Comparison of ENCODE assay signal across 25 cellular contexts in genomic region chr6:142300302-142300701, GRCh38. TPM values are rescaled to one million over a fixed set of nuclear protein-coding genes. Genes with fewer than 3 reads are reported as not detected.
DNase-seq lines count a peak whose midpoint lies in the region; ATAC-seq and TF ChIP-seq lines count a peak whose summit lies in the region.
"Had no signal": no experiment of that assay in that cellular context is flagged by ENCODE, and none has a peak within 500 bp of the region (broad histone marks: within the 10 kb centered on the region; RNA-seq: fewer than 3 reads in every experiment).

No MANE protein-coding gene starts in this region.

- in situ Hi-C loops in mammary epithelial cell (cut with MboI; ENCODE audit: low sequenced_read_pairs in 2 of 2): no loop called here

- peak overlapping the region; percentile 89 for H2AFZ ChIP-seq in mammary epithelial cell (ENCODE audit: low read depth, low read length)

- H3K36me3 Mint-ChIP-seq in Caco-2 (ENCODE audit: insufficient read depth, unreplicated experiment) (peaks cover 5% of the 10 kb centered on the region), mesothelial cell of epicardium (no peaks in the 10 kb centered on the region)

- H3K27ac Mint-ChIP-seq in Caco-2 (ENCODE audit: unreplicated experiment) (peak overlapping the region; percentile 87), mesothelial cell of epicardium (peak overlapping the region; percentile 91)
- H3K27ac Mint-ChIP-seq: dendritic cell treated with granulocyte-macrophage colony-stimulating factor and Interleukin-4, amounts not matched to agents 40 ng/mL and 50 ng/mL, for 4 days; nephron progenitor cell; T-helper 2 cell treated with Interferon-gamma antibody and Interleukin-4, amounts not matched to agents 5 μg/mL and 100 μg/mL, for 36 hours had no signal

- intact Hi-C loops in Caco-2 (cut with micrococcal nuclease; ENCODE audit: unreplicated experiment): loop anchor here (2.0 kb wide), 1 partner anchor 144 kb away; no protein-coding TSS in a partner anchor
- intact Hi-C loops in mammary epithelial cell (cut with micrococcal nuclease): loop anchor here (2.0 kb wide), 2 partner anchors 76 to 154 kb away; partner anchors contain the start of genes NMBR and VTA1

- dilution Hi-C loops in mammary epithelial cell (cut with HindIII; ENCODE audit: low sequenced_read_pairs): no loop called here

- H3K4me3 ChIP-seq in Caco-2 (ENCODE audit: low read depth, low read length): peak overlapping the region; percentile 68
- H3K4me3 ChIP-seq in mammary epithelial cell (replicated peaks in 1 of 3; ENCODE audit: insufficient read depth in 1 of 3, low read depth in 2 of 3, low read length in 3 of 3): peak overlapping the region in 1 of 3 experiments; percentile 14
- H3K4me3 ChIP-seq: BLaER1 treated with 17β-estradiol and CSF1 and Interleukin-3, amounts not matched to agents 10 nM and 100 nM had no signal

- ATAC-seq in HG02642 (IDR thresholded peaks at IDR 0.05; ENCODE audit: poor library complexity, unreplicated experiment) (no peak), esophagus mucosa (no peak)
- ATAC-seq: activated T-cell treated with anti-CD3 and anti-CD28 coated beads, Interleukin-2, amount 50 U/mL, for 4 hours; left ventricle myocardium superior had no signal

- TF ChIP-seq CTCF in Caco-2 (IDR thresholded peaks at IDR 0.05; ENCODE audit: insufficient read depth in 1 of 2, low read depth in 1 of 2, low read length in 1 of 2, severe bottlenecking in 1 of 2, unreplicated experiment in 1 of 2) (no peak), mammary epithelial cell (conservative IDR thresholded peaks at IDR 0.05 in 1 of 2, IDR thresholded peaks at IDR 0.05 in 1 of 2; ENCODE audit: extremely low read depth in 1 of 2, insufficient read depth in 1 of 2, low read depth in 1 of 2, low read length in 2 of 2) (no peak), mesothelial cell of epicardium (IDR thresholded peaks at IDR 0.05; ENCODE audit: unreplicated experiment) (no peak)

- H3K9me3 Mint-ChIP-seq in Caco-2 (ENCODE audit: unreplicated experiment): peaks cover 3% of the 10 kb centered on the region
- peaks cover 8% of the 10 kb centered on the region for H3K9me3 Mint-ChIP-seq in mesothelial cell of epicardium
- H3K9me3 Mint-ChIP-seq: activated T-cell treated with anti-CD3 and anti-CD28 coated beads, Interleukin-2, amount 50 U/mL, for 4 hours; dendritic cell treated with granulocyte-macrophage colony-stimulating factor and Interleukin-4, amounts not matched to agents 40 ng/mL and 50 ng/mL, for 4 days; nephron progenitor cell; T-helper 2 cell treated with Interferon-gamma antibody and Interleukin-4, amounts not matched to agents 5 μg/mL and 100 μg/mL, for 36 hours had no signal

- H3K36me3 ChIP-seq in Caco-2 (ENCODE audit: control insufficient read depth, insufficient read depth, low read length): no peaks in the 10 kb centered on the region
- no peaks in the 10 kb centered on the region for H3K36me3 ChIP-seq in mammary epithelial cell (ENCODE audit: insufficient read depth, low read length)
- H3K36me3 ChIP-seq: BLaER1 treated with 17β-estradiol and CSF1 and Interleukin-3, amounts not matched to agents 10 nM and 100 nM; pancreas had no signal

- no peaks in the 10 kb centered on the region for H4K20me1 ChIP-seq in mammary epithelial cell (ENCODE audit: insufficient read depth, low read length)
- H4K20me1 ChIP-seq: BLaER1 treated with 17β-estradiol and CSF1 and Interleukin-3, amounts not matched to agents 10 nM and 100 nM had no signal

- CTCF ChIA-PET in Caco-2 (lab: Charles Lee): interaction anchor here (0.8 to 2.1 kb wide), 2 partner anchors 68 to 72 kb away, joined by 3 to 9 read pairs; no protein-coding TSS in a partner anchor
- CTCF ChIA-PET in mammary epithelial cell (lab: Charles Lee; ENCODE audit: low non-redundant PET): no interaction called here

- BruUV-seq in Caco-2 (replicated peaks; lab: Mats Ljungman, UMichigan) (no TSS peak), mammary epithelial cell (replicated peaks; lab: Mats Ljungman, UMichigan) (no TSS peak)

- H3K27me3 ChIP-seq in Caco-2 (replicated peaks; ENCODE audit: control insufficient read depth, insufficient read depth, low read length) (no peaks in the 10 kb centered on the region), mammary epithelial cell (ENCODE audit: insufficient read depth, low read length) (no peaks in the 10 kb centered on the region)
- H3K27me3 ChIP-seq: BLaER1 treated with 17β-estradiol and CSF1 and Interleukin-3, amounts not matched to agents 10 nM and 100 nM; pancreas; testis had no signal

- H3K27ac ChIP-seq in mammary epithelial cell (ENCODE audit: insufficient read depth, low read depth, low read length): peak overlapping the region; percentile 66
- H3K27ac ChIP-seq: BLaER1 treated with 17β-estradiol and CSF1 and Interleukin-3, amounts not matched to agents 10 nM and 100 nM; testis had no signal

- DNase-seq in Caco-2 (no peak), HS-27A (ENCODE audit: low read depth) (peak; percentile 38), mammary epithelial cell (no peak), mesothelial cell of epicardium (ENCODE audit: low spot score in 2 of 2, unreplicated experiment in 2 of 2) (no peak)
- no peak for DNase-seq in activated effector memory CD4-positive, alpha-beta T cell treated with Interleukin-2 at 50 U/mL for 16 hours
- no peak for DNase-seq in activated CD8-positive, alpha-beta memory T cell treated with anti-CD3 and anti-CD28 coated beads for 24 hours
- DNase-seq: activated CD4-positive, alpha-beta T cell treated with anti-CD3 and anti-CD28 coated beads for 4 hours; activated naive CD4-positive, alpha-beta T cell treated with anti-CD3 and anti-CD28 coated beads, Interleukin-2, amount 50 U/mL, for 16 hours; activated T-cell treated with anti-CD3 and anti-CD28 coated beads, Interleukin-2, amount 50 U/mL, for 4 hours; caudate nucleus; Karpas-422; NCI-H1048; NCI-H1694 treated with DMSO at 0.1 percent for 48 hours; NCI-H2171 treated with DMSO at 0.1 percent for 48 hours; NCI-H524 treated with DMSO at 0.1 percent for 48 hours; nephron progenitor cell; stimulated activated naive CD4-positive, alpha-beta T cell treated with Interleukin-2 at 50 U/mL for 16 hours; testis had no signal

- peak overlapping the region; percentile 90 for H3K4me2 ChIP-seq in mammary epithelial cell (ENCODE audit: insufficient read depth, low read depth, low read length)
- H3K4me2 ChIP-seq: BLaER1 treated with 17β-estradiol and CSF1 and Interleukin-3, amounts not matched to agents 10 nM and 100 nM had no signal

- H3K9ac ChIP-seq in mammary epithelial cell (ENCODE audit: insufficient read depth, low read length): no peak overlapping the region
- H3K9ac ChIP-seq: BLaER1 treated with 17β-estradiol and CSF1 and Interleukin-3, amounts not matched to agents 10 nM and 100 nM had no signal

- POLR2A ChIA-PET in Caco-2 (lab: Charles Lee): interaction anchor here (2.1 kb wide), 1 partner anchor 9 kb away, joined by 8 read pairs; no protein-coding TSS in a partner anchor

- H3K4me3 Mint-ChIP-seq in Caco-2 (ENCODE audit: unreplicated experiment) (peak overlapping the region; percentile 92), mesothelial cell of epicardium (no peak overlapping the region)

- peaks cover 57% of the 10 kb centered on the region for H3K4me1 ChIP-seq in Caco-2
- peaks cover 43% of the 10 kb centered on the region for H3K4me1 ChIP-seq in mammary epithelial cell (ENCODE audit: insufficient read depth, low read length)
- H3K4me1 ChIP-seq: testis had no signal

- peaks cover 29% of the 10 kb centered on the region for H3K79me2 ChIP-seq in mammary epithelial cell (ENCODE audit: insufficient read depth, low read length)

- peaks cover 39% of the 10 kb centered on the region for H3K4me1 Mint-ChIP-seq in Caco-2 (ENCODE audit: low read depth, unreplicated experiment)
- peaks cover 41% of the 10 kb centered on the region for H3K4me1 Mint-ChIP-seq in mesothelial cell of epicardium

- WGBS in mammary epithelial cell (ENCODE audit: low coverage, missing lambda C conversion rate): 81% methylated on average over 3 of the region's 3 CpGs

- H3K9me3 ChIP-seq in Caco-2: no peaks in the 10 kb centered on the region
- no peaks in the 10 kb centered on the region for H3K9me3 ChIP-seq in mammary epithelial cell (replicated peaks; ENCODE audit: insufficient read depth, low read length)
- H3K9me3 ChIP-seq: pancreas, testis had no signal

- H3K27me3 Mint-ChIP-seq in Caco-2 (ENCODE audit: insufficient read depth, unreplicated experiment): no peaks in the 10 kb centered on the region
- peaks cover 7% of the 10 kb centered on the region for H3K27me3 Mint-ChIP-seq in mesothelial cell of epicardium (ENCODE audit: low read depth)

RNA-seq across cellular contexts. Expression of gene ADGRG6, which starts 1.5 kb away (rescaled TPM):
- total RNA-seq in Caco-2 (2022) (98.0 and 98.7 TPM in 2 replicates), mammary epithelial cell (10 to 100 TPM; 23.5 to 28.5 TPM), mesothelial cell of epicardium (33.5 to 36.6 TPM (median 35.4 TPM) in 3 replicates), esophagus mucosa (14.2 TPM)
- 18.4 TPM for polyA plus RNA-seq in mammary epithelial cell
- polyA minus RNA-seq in mammary epithelial cell: 56.3 TPM
